ENCODE assay signal across 13 cellular contexts in genomic region chr4:150325872-150326271, GRCh38.
A peak's percentile ranks its signal among the peaks of the same experiment; 100 is the strongest.
DNase-seq lines count a peak whose midpoint lies in the region; ATAC-seq, FAIRE-seq and TF ChIP-seq lines count a peak whose summit lies in the region.
"Had no signal": no experiment of that assay in that cellular context is flagged by ENCODE, and none has a peak within 500 bp of the region (broad histone marks: within the 10 kb centered on the region; RNA-seq: fewer than 3 reads in every experiment).

No MANE protein-coding gene starts in this region.

- WGBS in K562 (ENCODE audit: insufficient coverage, low coverage, missing lambda C conversion rate) = 92% methylated on average over 2 of the region's 2 CpGs

- in situ Hi-C loops in K562 (cut with MboI) = no loop called here

- H3K9me3 ChIP-seq in K562 (replicated peaks; ENCODE audit: control insufficient read depth, insufficient read depth, low read depth, low read length) (no peaks in the 10 kb centered on the region), OCI-LY7 (ENCODE audit: low read length) (no peaks in the 10 kb centered on the region)
- no peaks in the 10 kb centered on the region for H3K9me3 ChIP-seq in naive thymus-derived CD4-positive, alpha-beta T cell (ENCODE audit: control insufficient read depth in 2 of 3, low read length in 3 of 3)

- H3K27ac Mint-ChIP-seq in naive thymus-derived CD4-positive, alpha-beta T cell = no peak overlapping the region
- H3K27ac Mint-ChIP-seq: activated naive CD8-positive, alpha-beta T cell treated with anti-CD3 and anti-CD28 coated beads, Interleukin-2, amount 10 ng/mL, durations not matched to agents 7 days and 5 days had no signal

- H3K9me3 Mint-ChIP-seq in naive thymus-derived CD4-positive, alpha-beta T cell = no peaks in the 10 kb centered on the region
- H3K9me3 Mint-ChIP-seq: activated naive CD8-positive, alpha-beta T cell treated with anti-CD3 and anti-CD28 coated beads, Interleukin-2, amount 10 ng/mL, durations not matched to agents 7 days and 5 days had no signal

- TF ChIP-seq CTCF in K562 (IDR thresholded peaks at IDR 0.05 in 2 of 3, conservative IDR thresholded peaks at IDR 0.05 in 1 of 3; ENCODE audit: insufficient read depth in 2 of 3, low read depth in 1 of 3, low read length in 3 of 3) (no peak), OCI-LY7 (conservative IDR thresholded peaks at IDR 0.05; ENCODE audit: low read length) (no peak)

- peaks cover 9 to 31% of the 10 kb centered on the region in 2 experiments for H3K4me1 ChIP-seq in K562 (replicated peaks in 1 of 2; ENCODE audit: control insufficient read depth in 2 of 2, insufficient read depth in 2 of 2, low read length in 2 of 2)
- no peaks in the 10 kb centered on the region for H3K4me1 ChIP-seq in naive thymus-derived CD4-positive, alpha-beta T cell (ENCODE audit: control insufficient read depth in 2 of 2, insufficient read depth in 2 of 2, low read length in 2 of 2)
- no peaks in the 10 kb centered on the region for H3K4me1 ChIP-seq in OCI-LY7 (ENCODE audit: insufficient read depth, low read length, poor library complexity, severe bottlenecking)

- ATAC-seq in GM18870 (IDR thresholded peaks at IDR 0.05; ENCODE audit: unreplicated experiment) (peak; percentile 91), GM21528 (IDR thresholded peaks at IDR 0.05; ENCODE audit: low FRiP score, unreplicated experiment) (peak; percentile 92), HG03095 (IDR thresholded peaks at IDR 0.05; ENCODE audit: unreplicated experiment) (peak; percentile 72), K562 (no peak)
- no peak for ATAC-seq in naive thymus-derived CD4-positive, alpha-beta T cell

- H3K9me2 ChIP-seq in OCI-LY7 (ENCODE audit: insufficient read depth, low read length) = no peaks in the 10 kb centered on the region

- H3K27me3 Mint-ChIP-seq in naive thymus-derived CD4-positive, alpha-beta T cell = no peaks in the 10 kb centered on the region
- H3K27me3 Mint-ChIP-seq: activated naive CD8-positive, alpha-beta T cell treated with anti-CD3 and anti-CD28 coated beads, Interleukin-2, amount 10 ng/mL, durations not matched to agents 7 days and 5 days had no signal

- CTCF ChIA-PET in K562 (lab: Yijun Ruan, JAX; ENCODE audit: low intra/inter-chr PET ratio) = no interaction called here
- CTCF ChIA-PET in naive thymus-derived CD4-positive, alpha-beta T cell (lab: Charles Lee) = no interaction called here
- CTCF ChIA-PET in OCI-LY7 (lab: Charles Lee; ENCODE audit: unreplicated experiment) = no interaction called here

- no peak for TF ChIP-seq POLR2A in K562 (conservative IDR thresholded peaks at IDR 0.05)

- BruUV-seq in K562 (replicated peaks; lab: Mats Ljungman, UMichigan) = no TSS peak
- no TSS peak for BruUV-seq in OCI-LY7 (replicated peaks; lab: Mats Ljungman, UMichigan)

- POLR2A ChIA-PET in K562 (lab: Yijun Ruan, JAX) = no interaction called here
- POLR2A ChIA-PET in naive thymus-derived CD4-positive, alpha-beta T cell (lab: Charles Lee) = no interaction called here
- POLR2A ChIA-PET in OCI-LY7 (lab: Charles Lee) = interaction anchor here (0.6 to 0.7 kb wide), 2 partner anchors 10 to 491 kb away, joined by 3 read pairs; no protein-coding TSS in a partner anchor

- TF ChIP-seq RAD21 in K562 (CRISPR knock-in tag; conservative IDR thresholded peaks at IDR 0.05 in 1 of 2, IDR thresholded peaks at IDR 0.05 in 1 of 2) = no peak

- H3K27ac ChIP-seq in K562 (ENCODE audit: extremely low read depth, low read depth, low read length) = no peak overlapping the region
- no peak overlapping the region for H3K27ac ChIP-seq in naive thymus-derived CD4-positive, alpha-beta T cell (ENCODE audit: low read depth, low read length)
- no peak overlapping the region for H3K27ac ChIP-seq in OCI-LY7 (ENCODE audit: low read depth, low read length, poor library complexity, severe bottlenecking)
- H3K27ac ChIP-seq: C4-2B had no signal

- DNase-seq in K562 (ENCODE audit: extremely low read depth in 1 of 4, low spot score in 3 of 4) (no peak), OCI-LY7 (ENCODE audit: low spot score) (no peak), kidney tubule cell (ENCODE audit: low spot score) (no peak)
- no peak for DNase-seq in naive thymus-derived CD4-positive, alpha-beta T cell
- DNase-seq: activated naive CD8-positive, alpha-beta T cell treated with anti-CD3 and anti-CD28 coated beads, Interleukin-2, amount 10 ng/mL, durations not matched to agents 7 days and 5 days; cerebellar nuclear complex; NCI-H1436; SIG-M5; substantia nigra had no signal

- H3K4me1 Mint-ChIP-seq in naive thymus-derived CD4-positive, alpha-beta T cell = peaks cover 0 to 8% (median 0%) of the 10 kb centered on the region in 7 donors
- H3K4me1 Mint-ChIP-seq: activated naive CD8-positive, alpha-beta T cell treated with anti-CD3 and anti-CD28 coated beads, Interleukin-2, amount 10 ng/mL, durations not matched to agents 7 days and 5 days had no signal

- H3K79me2 ChIP-seq in K562 (ENCODE audit: control insufficient read depth, insufficient read depth, low read length) = no peaks in the 10 kb centered on the region
- no peaks in the 10 kb centered on the region for H3K79me2 ChIP-seq in OCI-LY7 (ENCODE audit: insufficient read depth, low read depth, low read length)

- H3K36me3 Mint-ChIP-seq in naive thymus-derived CD4-positive, alpha-beta T cell = peaks cover 3 to 50% (median 31%) of the 10 kb centered on the region in 5 donors

- TF ChIP-seq EP300 in K562 (IDR thresholded peaks at IDR 0.05; ENCODE audit: low read length) = no peak

- H3K4me3 ChIP-seq in K562 (no peak overlapping the region), OCI-LY7 (ENCODE audit: low read depth, low read length, poor library complexity, severe bottlenecking) (no peak overlapping the region)
- no peak overlapping the region for H3K4me3 ChIP-seq in naive thymus-derived CD4-positive, alpha-beta T cell (ENCODE audit: low read length)

- H3K27me3 ChIP-seq in K562 (ENCODE audit: control insufficient read depth in 2 of 2, insufficient read depth in 2 of 2, low read length in 2 of 2) = no peaks in the 10 kb centered on the region
- H3K27me3 ChIP-seq in naive thymus-derived CD4-positive, alpha-beta T cell (ENCODE audit: control insufficient read depth in 2 of 2, insufficient read depth in 2 of 2, low read length in 2 of 2) = no peaks in the 10 kb centered on the region

- FAIRE-seq in K562 (lab: Jason Lieb, UNC) = no peak

- H3K36me3 ChIP-seq in K562 (ENCODE audit: control insufficient read depth, insufficient read depth, low read length) (peaks cover 5% of the 10 kb centered on the region; the same call in 2 of the 3 replicates), OCI-LY7 (ENCODE audit: insufficient read depth, low read length) (no peaks in the 10 kb centered on the region)
- H3K36me3 ChIP-seq in naive thymus-derived CD4-positive, alpha-beta T cell (ENCODE audit: control insufficient read depth in 2 of 3, insufficient read depth in 3 of 3, low read length in 3 of 3) = peaks cover 0 to 17% (median 0%) of the 10 kb centered on the region in 3 experiments

- H3K4me3 Mint-ChIP-seq in naive thymus-derived CD4-positive, alpha-beta T cell = no peak overlapping the region
- H3K4me3 Mint-ChIP-seq: activated naive CD8-positive, alpha-beta T cell treated with anti-CD3 and anti-CD28 coated beads, Interleukin-2, amount 10 ng/mL, durations not matched to agents 7 days and 5 days had no signal

- H4K20me1 ChIP-seq in K562 (replicated peaks; ENCODE audit: control insufficient read depth, insufficient read depth, low read length) (no peaks in the 10 kb centered on the region), OCI-LY7 (ENCODE audit: insufficient read depth, low read length) (no peaks in the 10 kb centered on the region)

- intact Hi-C loops in K562 (cut with micrococcal nuclease) = no loop called here
- intact Hi-C loops in naive thymus-derived CD4-positive, alpha-beta T cell (cut with micrococcal nuclease) = no loop called here
- intact Hi-C loops in OCI-LY7 (cut with micrococcal nuclease; ENCODE audit: unreplicated experiment) = no loop called here

- H3K4me2 ChIP-seq in K562 (ENCODE audit: insufficient read depth, low read length) = no peak overlapping the region
- H3K4me2 ChIP-seq in OCI-LY7 (ENCODE audit: low read length) = no peak overlapping the region

- no peak overlapping the region for H2AFZ ChIP-seq in K562 (ENCODE audit: low read depth, low read length)
- no peak overlapping the region for H2AFZ ChIP-seq in OCI-LY7 (ENCODE audit: low read length)

- no peaks in the 10 kb centered on the region for H3K9me1 ChIP-seq in K562 (ENCODE audit: control insufficient read depth, insufficient read depth, low read length)

- no peak overlapping the region for H3K9ac ChIP-seq in K562 (ENCODE audit: insufficient read depth in 1 of 2, low read depth in 2 of 2, low read length in 2 of 2)

TF ChIP-seq in K562, 482 proteins besides CTCF, POLR2A, EP300 and RAD21:
- TF ChIP-seq CEBPG (CRISPR knock-in tag; IDR thresholded peaks at IDR 0.05) (no peak), CEBPG (tag; conservative IDR thresholded peaks at IDR 0.05 in 1 of 2, IDR thresholded peaks at IDR 0.05 in 1 of 2) (peak in 1 of 2 experiments; percentile 33; a peak in 1 of 4 replicates), ATF3 (IDR thresholded peaks at IDR 0.05) (peak; percentile 41; the same call in 1 of the 2 replicates), ATF3 (CRISPR knock-in tag; conservative IDR thresholded peaks at IDR 0.05) (no peak), XRCC4 (IDR thresholded peaks at IDR 0.05; ENCODE audit: extremely low read depth, insufficient read depth, insufficient read length) (no peak)
TF ChIP-seq in K562: peak in this region for 2.

Comparison
In these comparisons a context has a peak if more than half of its experiments do, and no peak if none do; other contexts are left out.
1. ATAC-seq: peak in GM18870 (single experiment), GM21528 (single experiment) and HG03095 (single experiment); none in K562 (single experiment) and naive thymus-derived CD4-positive, alpha-beta T cell (single experiment).